Comparison of ENCODE assay signal across 18 cellular contexts in genomic region chr2:45797451-45798230, GRCh38.
DNase-seq lines count a peak whose midpoint lies in the region; ATAC-seq and TF ChIP-seq lines count a peak whose summit lies in the region.
"Had no signal": no experiment of that assay in that cellular context is flagged by ENCODE, and none has a peak within 500 bp of the region (broad histone marks: within the 10 kb centered on the region; RNA-seq: fewer than 3 reads in every experiment).

No MANE protein-coding gene starts in this region.

- no peaks in the 10 kb centered on the region for H3K27me3 Mint-ChIP-seq in activated naive CD4-positive, alpha-beta T cell treated with anti-CD3 and anti-CD28 coated beads for 36 hours (ENCODE audit: low read depth)
- H3K27me3 Mint-ChIP-seq: CD4-positive, alpha-beta T cell had no signal

- H4K20me1 ChIP-seq in IMR-90 (ENCODE audit: insufficient read depth, low read length), result peaks cover 15% of the 10 kb centered on the region

- H3K79me1 ChIP-seq in IMR-90 (ENCODE audit: low read depth in 1 of 2, low read length in 2 of 2) (peaks cover 6 to 13% of the 10 kb centered on the region in 2 experiments), neuronal stem cell (ENCODE audit: low read depth, low read length) (no peaks in the 10 kb centered on the region)

- H3K36me3 Mint-ChIP-seq in activated naive CD4-positive, alpha-beta T cell treated with anti-CD3 and anti-CD28 coated beads for 36 hours (ENCODE audit: low read depth), result no peaks in the 10 kb centered on the region

- no peak for TF ChIP-seq POLR2A in IMR-90 (IDR thresholded peaks at IDR 0.05; ENCODE audit: low read depth, low read length)

- dilution Hi-C loops in IMR-90 (cut with HindIII; ENCODE audit: low sequenced_read_pairs, unreplicated experiment), result no loop called here

- H3K18ac ChIP-seq in IMR-90 (ENCODE audit: low read depth, low read length) (no peak overlapping the region), neuronal stem cell (ENCODE audit: low read length) (no peak overlapping the region)

- CTCF ChIA-PET in IMR-90 (lab: Yijun Ruan, JAX), result interaction anchor here (1.0 to 1.2 kb wide), 2 partner anchors 9 to 13 kb away, joined by 3 read pairs; no protein-coding TSS in a partner anchor
- CTCF ChIA-PET in activated naive CD4-positive, alpha-beta T cell treated with anti-CD3 and anti-CD28 coated beads for 36 hours (lab: Charles Lee), result interaction anchor here (1.3 to 2.6 kb wide), 2 partner anchors 19 kb away, joined by 10 read pairs; no protein-coding TSS in a partner anchor

- H3K4me1 Mint-ChIP-seq in activated naive CD4-positive, alpha-beta T cell treated with anti-CD3 and anti-CD28 coated beads for 36 hours (ENCODE audit: low read depth), result no peaks in the 10 kb centered on the region

- H4K5ac ChIP-seq in IMR-90 (ENCODE audit: low read depth, low read length), result no peak overlapping the region

- H4K91ac ChIP-seq in IMR-90 (ENCODE audit: insufficient read depth, low read depth, low read length) (no peak overlapping the region), neuronal stem cell (ENCODE audit: low read depth, low read length, poor library complexity) (no peak overlapping the region)

- no peak overlapping the region for H2AK9ac ChIP-seq in IMR-90 (replicated peaks; ENCODE audit: low read depth, low read length, poor library complexity)

- H3K14ac ChIP-seq in IMR-90 (replicated peaks; ENCODE audit: low read depth, low read length), result no peak overlapping the region
- H3K14ac ChIP-seq in neuronal stem cell (ENCODE audit: low read length), result peak overlapping the region; percentile 39

- BruUV-seq in IMR-90 (replicated peaks; lab: Mats Ljungman, UMichigan), result no TSS peak

- H3K36me3 ChIP-seq in BE2C (no peaks in the 10 kb centered on the region), IMR-90 (ENCODE audit: control insufficient read depth, insufficient read depth, low read length) (no peaks in the 10 kb centered on the region), neuronal stem cell (replicated peaks in 1 of 2; ENCODE audit: control insufficient read depth in 2 of 2, insufficient read depth in 2 of 2, low read length in 2 of 2) (no peaks in the 10 kb centered on the region)

- no peak overlapping the region for H4K8ac ChIP-seq in IMR-90 (ENCODE audit: low read depth in 2 of 2, low read length in 2 of 2)
- no peak overlapping the region for H4K8ac ChIP-seq in neuronal stem cell (ENCODE audit: low read depth, low read length)

- H2BK20ac ChIP-seq in IMR-90 (ENCODE audit: low read depth, low read length), result no peak overlapping the region

- no peak overlapping the region for H3K56ac ChIP-seq in IMR-90 (ENCODE audit: extremely low read depth, insufficient read depth, low read length)

- no peaks in the 10 kb centered on the region for H3K9me3 Mint-ChIP-seq in activated naive CD4-positive, alpha-beta T cell treated with anti-CD3 and anti-CD28 coated beads for 36 hours
- H3K9me3 Mint-ChIP-seq: CD4-positive, alpha-beta T cell had no signal

- no peak overlapping the region for H2BK5ac ChIP-seq in IMR-90 (ENCODE audit: low read depth, low read length, poor library complexity, severe bottlenecking)
- H2BK5ac ChIP-seq in neuronal stem cell (ENCODE audit: low read length), result no peak overlapping the region

- H2AK5ac ChIP-seq in IMR-90 (ENCODE audit: low read depth, low read length) (no peak overlapping the region), neuronal stem cell (ENCODE audit: low read depth, low read length) (no peak overlapping the region)

- POLR2A ChIA-PET in IMR-90 (lab: Charles Lee; ENCODE audit: unreplicated experiment), result no interaction called here

- no peak for DNase-seq in BE2C
- DNase-seq in IMR-90, result no peak
- peak; percentile 48 for DNase-seq in fibroblast of the aortic adventitia (ENCODE audit: low read depth)
- no peak for DNase-seq in neuronal stem cell (ENCODE audit: low spot score)
- no peak for DNase-seq in islet precursor cell
- no peak for DNase-seq in activated naive CD4-positive, alpha-beta T cell treated with anti-CD3 and anti-CD28 coated beads for 36 hours
- no peak for DNase-seq in stimulated activated CD4-positive, alpha-beta T cell treated with anti-CD3 and anti-CD28 coated beads, Interleukin-15, amount 100 ng/mL, for 24 hours
- DNase-seq: Calu3; CD4-positive, alpha-beta T cell; DND-41; GF-D8; Kasumi-1; NCI-H1417; NCI-H1930; NCI-H2227 treated with DMSO at 0.1 percent for 48 hours; NCI-H526 had no signal

- H3K4me3 ChIP-seq in BE2C (ENCODE audit: low read depth, low read length) (no peak overlapping the region), IMR-90 (ENCODE audit: insufficient read depth, low read depth, low read length) (no peak overlapping the region), fibroblast of the aortic adventitia (ENCODE audit: low read depth, low read length) (no peak overlapping the region), neuronal stem cell (ENCODE audit: low read length in 2 of 2) (no peak overlapping the region)

- no peak overlapping the region for H3K4me2 ChIP-seq in IMR-90 (ENCODE audit: low read depth, low read length)
- no peak overlapping the region for H3K4me2 ChIP-seq in neuronal stem cell (ENCODE audit: insufficient read depth, low read length, poor library complexity, severe bottlenecking)

- H2BK120ac ChIP-seq in IMR-90 (ENCODE audit: low read depth, low read length) (no peak overlapping the region), neuronal stem cell (ENCODE audit: low read depth, low read length) (no peak overlapping the region)

- peaks cover 24% of the 10 kb centered on the region for H3K4me1 ChIP-seq in BE2C
- peaks cover 2% of the 10 kb centered on the region; the same call in 1 of the 2 replicates for H3K4me1 ChIP-seq in IMR-90 (ENCODE audit: control insufficient read depth, insufficient read depth, low read length)
- H3K4me1 ChIP-seq in neuronal stem cell (ENCODE audit: control insufficient read depth in 2 of 2, insufficient read depth in 1 of 2, low read depth in 1 of 2, low read length in 2 of 2), result peaks cover 5 to 13% of the 10 kb centered on the region in 2 donors

- 97% methylated on average over 4 of the region's 13 CpGs; no CpG with 5 or more reads in 1 of the 2 experiments for WGBS in IMR-90 (ENCODE audit: extremely low coverage in 2 of 2, insufficient read length in 1 of 2), 2 experiments
- no CpG with 5 or more reads among the region's 13 CpGs for WGBS in neuronal stem cell (ENCODE audit: extremely low coverage in 2 of 2, insufficient read length in 2 of 2, insufficient replicate concordance in 1 of 2), 2 donors

- no peak overlapping the region for H3K27ac ChIP-seq in IMR-90 (ENCODE audit: insufficient read depth, low read length)
- no peak overlapping the region for H3K27ac ChIP-seq in neuronal stem cell (replicated peaks; ENCODE audit: low read length)
- H3K27ac ChIP-seq: RWPE1 had no signal

- no peak for TF ChIP-seq RAD21 in IMR-90 (IDR thresholded peaks at IDR 0.05; ENCODE audit: low read length)

- TF ChIP-seq CTCF in BE2C (IDR thresholded peaks at IDR 0.05; ENCODE audit: low read depth, low read length), result peak; percentile 7; the same call in 1 of the 2 replicates
- TF ChIP-seq CTCF in IMR-90 (conservative IDR thresholded peaks at IDR 0.05; ENCODE audit: low read depth, low read length), result no peak
- TF ChIP-seq CTCF in fibroblast of the aortic adventitia (IDR thresholded peaks at IDR 0.05; ENCODE audit: insufficient read depth, low read length), result no peak

- in situ Hi-C loops in IMR-90 (cut with MboI; ENCODE audit: low sequenced_read_pairs), result no loop called here

- H3K23ac ChIP-seq in IMR-90 (ENCODE audit: low read depth, low read length), result no peak overlapping the region
- H3K23ac ChIP-seq in neuronal stem cell (ENCODE audit: low read depth, low read length, poor library complexity), result no peak overlapping the region

- H3K4ac ChIP-seq in IMR-90 (ENCODE audit: low read depth, low read length) (no peak overlapping the region), neuronal stem cell (ENCODE audit: low read length) (no peak overlapping the region)

- H3K9me1 ChIP-seq in IMR-90 (ENCODE audit: insufficient read depth, low read length), result no peaks in the 10 kb centered on the region; the same call in 1 of the 2 replicates

- ATAC-seq in IMR-90 (ENCODE audit: low read depth), result no peak; the same call in 1 of the 2 replicates
- ATAC-seq: HepG2 had no signal

- H2BK15ac ChIP-seq in IMR-90 (ENCODE audit: low read depth, low read length) (no peak overlapping the region), neuronal stem cell (ENCODE audit: low read length) (no peak overlapping the region)

- H3K27ac Mint-ChIP-seq in activated naive CD4-positive, alpha-beta T cell treated with anti-CD3 and anti-CD28 coated beads for 36 hours, result no peak overlapping the region
- H3K27ac Mint-ChIP-seq: CD4-positive, alpha-beta T cell had no signal

- no peak overlapping the region for H2BK12ac ChIP-seq in neuronal stem cell (ENCODE audit: low read length)

- H2AFZ ChIP-seq in IMR-90 (replicated peaks; ENCODE audit: low read length, poor library complexity) (peak overlapping the region; percentile 14), neuronal stem cell (ENCODE audit: low read length) (no peak overlapping the region)

- H3K4me3 Mint-ChIP-seq in activated naive CD4-positive, alpha-beta T cell treated with anti-CD3 and anti-CD28 coated beads for 36 hours, result no peak overlapping the region
- H3K4me3 Mint-ChIP-seq: CD4-positive, alpha-beta T cell had no signal

- H3K27me3 ChIP-seq in BE2C (no peaks in the 10 kb centered on the region), IMR-90 (ENCODE audit: control insufficient read depth, insufficient read depth, low read length) (no peaks in the 10 kb centered on the region), neuronal stem cell (ENCODE audit: control insufficient read depth in 3 of 3, insufficient read depth in 3 of 3, low read depth in 1 of 3, low read length in 3 of 3) (no peaks in the 10 kb centered on the region)

- no peaks in the 10 kb centered on the region for H3K9me3 ChIP-seq in BE2C
- no peaks in the 10 kb centered on the region for H3K9me3 ChIP-seq in IMR-90 (ENCODE audit: control insufficient read depth, insufficient read depth, low read length)
- no peaks in the 10 kb centered on the region for H3K9me3 ChIP-seq in neuronal stem cell (replicated peaks in 1 of 2; ENCODE audit: control insufficient read depth in 2 of 2, insufficient read depth in 1 of 2, low read depth in 1 of 2, low read length in 2 of 2)

- intact Hi-C loops in IMR-90 (cut with micrococcal nuclease), result no loop called here
- intact Hi-C loops in activated naive CD4-positive, alpha-beta T cell treated with anti-CD3 and anti-CD28 coated beads for 36 hours (cut with micrococcal nuclease), result no loop called here

- H3K9ac ChIP-seq in IMR-90 (ENCODE audit: low read depth, low read length) (no peak overlapping the region), neuronal stem cell (ENCODE audit: low read depth, low read length, poor library complexity) (no peak overlapping the region)

TF ChIP-seq in IMR-90, 13 proteins besides CTCF, POLR2A, EP300 and RAD21 (continues in another document):
- no peak for TF ChIP-seq RFX5 (IDR thresholded peaks at IDR 0.05; ENCODE audit: low read depth, low read length)
- TF ChIP-seq FOS (IDR thresholded peaks at IDR 0.05; ENCODE audit: low read depth, low read length), result no peak
